In the genomic region with DNA sequence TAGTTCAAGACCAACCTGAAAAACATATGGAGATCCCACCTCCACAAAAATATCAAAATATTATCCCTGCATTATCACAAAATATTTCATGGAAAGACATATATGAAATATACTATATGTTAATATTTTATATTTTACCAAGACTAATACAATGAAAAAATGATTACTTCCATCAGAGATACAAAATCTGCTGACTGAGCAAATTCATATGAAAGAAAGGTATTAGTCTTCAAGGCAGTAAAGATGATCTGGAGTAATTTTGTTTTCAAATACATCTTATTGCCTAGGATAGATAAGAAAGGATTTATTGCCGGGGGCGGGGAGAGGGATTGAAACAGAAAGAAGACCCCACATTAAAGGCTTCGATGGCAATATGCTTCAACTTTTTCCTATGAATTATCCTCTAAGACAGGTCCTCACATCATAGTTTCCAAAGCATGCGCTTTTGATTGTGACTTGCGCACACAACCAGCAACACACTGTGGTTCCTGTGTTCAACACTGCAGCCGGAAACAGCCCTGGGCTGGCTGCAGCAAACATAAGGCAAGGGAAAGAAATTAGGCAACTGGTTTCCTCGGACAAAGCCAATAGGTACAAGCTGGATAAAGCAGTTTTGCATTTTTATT, we compare ENCODE assay signal across 12 cellular contexts.
A peak's percentile ranks its signal among the peaks of the same experiment; 100 is the strongest.
DNase-seq lines count a peak whose midpoint lies in the region; ATAC-seq lines count a peak whose summit lies in the region.
"Had no signal": no experiment of that assay in that cellular context is flagged by ENCODE, and none has a peak within 500 bp of the region (broad histone marks: within the 10 kb centered on the region; RNA-seq: fewer than 3 reads in every experiment).

No MANE protein-coding gene starts in this region.

- H3K9me3 ChIP-seq in CD4-positive, alpha-beta memory T cell (ENCODE audit: control insufficient read depth in 1 of 2, low read length in 2 of 2): no peaks in the 10 kb centered on the region

- no peak overlapping the region for H3K4me3 ChIP-seq in CD4-positive, alpha-beta memory T cell (ENCODE audit: low read length in 2 of 2)
- H3K4me3 ChIP-seq: neural progenitor cell had no signal

- intact Hi-C loops in CD4-positive, alpha-beta memory T cell (cut with micrococcal nuclease): no loop called here

- peaks cover 37 to 56% (median 46%) of the 10 kb centered on the region in 4 donors for H3K4me1 Mint-ChIP-seq in CD4-positive, alpha-beta memory T cell
- peaks cover 27% of the 10 kb centered on the region for H3K4me1 Mint-ChIP-seq in activated CD4-positive, alpha-beta T cell treated with anti-CD3 and anti-CD28 coated beads, Interleukin-2, amount 10 ng/mL, durations not matched to agents 7 days and 5 days
- peaks cover 52% of the 10 kb centered on the region for H3K4me1 Mint-ChIP-seq in activated naive CD8-positive, alpha-beta T cell (ENCODE audit: low read depth)

- no peak for ATAC-seq in HG03025 (IDR thresholded peaks at IDR 0.05; ENCODE audit: low FRiP score, unreplicated experiment)
- ATAC-seq in HG03039 (IDR thresholded peaks at IDR 0.05; ENCODE audit: unreplicated experiment): no peak
- ATAC-seq: foreskin keratinocyte had no signal

- POLR2A ChIA-PET in CD4-positive, alpha-beta memory T cell (lab: Charles Lee; ENCODE audit: partially characterized antibody): interaction anchor here (0.8 kb wide), 1 partner anchor 54 kb away, joined by 3 read pairs; no protein-coding TSS in a partner anchor
- POLR2A ChIA-PET in activated CD4-positive, alpha-beta T cell treated with anti-CD3 and anti-CD28 coated beads, Interleukin-2, amount 10 ng/mL, durations not matched to agents 7 days and 5 days (lab: Charles Lee): no interaction called here

- in situ Hi-C loops in ACHN (cut with HindIII; ENCODE audit: low pct_ligation_motif_present, low pct_unique_long_range_greater_than_20kb, low sequenced_read_pairs): no loop called here

- H3K27me3 Mint-ChIP-seq in CD4-positive, alpha-beta memory T cell: no peaks in the 10 kb centered on the region
- no peaks in the 10 kb centered on the region for H3K27me3 Mint-ChIP-seq in activated CD4-positive, alpha-beta T cell treated with anti-CD3 and anti-CD28 coated beads, Interleukin-2, amount 10 ng/mL, durations not matched to agents 7 days and 5 days
- no peaks in the 10 kb centered on the region for H3K27me3 Mint-ChIP-seq in activated naive CD8-positive, alpha-beta T cell

- H3K27ac ChIP-seq in CD4-positive, alpha-beta memory T cell (ENCODE audit: low read depth, low read length): no peak overlapping the region
- H3K27ac ChIP-seq: foreskin keratinocyte, neural progenitor cell had no signal

- H3K36me3 ChIP-seq in CD4-positive, alpha-beta memory T cell (ENCODE audit: insufficient read depth, low read length): no peaks in the 10 kb centered on the region
- H3K36me3 ChIP-seq: neural progenitor cell had no signal

- peak; percentile 7 to 38 (median 14) for DNase-seq in CD4-positive, alpha-beta memory T cell
- DNase-seq in activated CD4-positive, alpha-beta T cell treated with anti-CD3 and anti-CD28 coated beads, Interleukin-2, amount 10 ng/mL, durations not matched to agents 7 days and 5 days: peak; percentile 52
- peak; percentile 27 to 31 for DNase-seq in stimulated activated CD4-positive, alpha-beta T cell treated with anti-CD3 and anti-CD28 coated beads, Interleukin-1b, Interleukin-23, amount 100 ng/mL, for 4 hours (ENCODE audit: low read depth in 2 of 2)
- no peak for DNase-seq in 8988T
- no peak for DNase-seq in ACHN
- DNase-seq: foreskin keratinocyte, kidney glomerular epithelial cell, SHP77 treated with DMSO at 0.1 percent for 48 hours had no signal

- no peaks in the 10 kb centered on the region for H3K36me3 Mint-ChIP-seq in CD4-positive, alpha-beta memory T cell
- no peaks in the 10 kb centered on the region for H3K36me3 Mint-ChIP-seq in activated CD4-positive, alpha-beta T cell treated with anti-CD3 and anti-CD28 coated beads, Interleukin-2, amount 10 ng/mL, durations not matched to agents 7 days and 5 days (ENCODE audit: low read depth)
- H3K36me3 Mint-ChIP-seq in activated naive CD8-positive, alpha-beta T cell: peaks cover 2% of the 10 kb centered on the region
- H3K36me3 Mint-ChIP-seq: neural progenitor cell had no signal

- H3K9me3 Mint-ChIP-seq in CD4-positive, alpha-beta memory T cell: no peaks in the 10 kb centered on the region
- no peaks in the 10 kb centered on the region for H3K9me3 Mint-ChIP-seq in activated CD4-positive, alpha-beta T cell treated with anti-CD3 and anti-CD28 coated beads, Interleukin-2, amount 10 ng/mL, durations not matched to agents 7 days and 5 days
- no peaks in the 10 kb centered on the region for H3K9me3 Mint-ChIP-seq in activated naive CD8-positive, alpha-beta T cell (ENCODE audit: low read depth)
- H3K9me3 Mint-ChIP-seq: neural progenitor cell had no signal

- peaks cover 12% of the 10 kb centered on the region for H3K4me1 ChIP-seq in CD4-positive, alpha-beta memory T cell (ENCODE audit: insufficient read depth, low read length)
- H3K4me1 ChIP-seq: foreskin keratinocyte had no signal

- H3K27me3 ChIP-seq in CD4-positive, alpha-beta memory T cell (ENCODE audit: insufficient read depth, low read length): no peaks in the 10 kb centered on the region
- H3K27me3 ChIP-seq: foreskin keratinocyte, neural progenitor cell had no signal

- peak overlapping the region in 7 of 8 donors; percentile 42 to 68 (median 55) for H3K4me3 Mint-ChIP-seq in CD4-positive, alpha-beta memory T cell
- H3K4me3 Mint-ChIP-seq in activated CD4-positive, alpha-beta T cell treated with anti-CD3 and anti-CD28 coated beads, Interleukin-2, amount 10 ng/mL, durations not matched to agents 7 days and 5 days: no peak overlapping the region
- H3K4me3 Mint-ChIP-seq in activated naive CD8-positive, alpha-beta T cell: peak overlapping the region; percentile 56
- H3K4me3 Mint-ChIP-seq: neural progenitor cell had no signal

- H3K27ac Mint-ChIP-seq in CD4-positive, alpha-beta memory T cell: peak overlapping the region in 4 of 7 donors; percentile 22 to 80 (median 56)
- H3K27ac Mint-ChIP-seq in activated CD4-positive, alpha-beta T cell treated with anti-CD3 and anti-CD28 coated beads, Interleukin-2, amount 10 ng/mL, durations not matched to agents 7 days and 5 days: no peak overlapping the region
- peak overlapping the region; percentile 84 for H3K27ac Mint-ChIP-seq in activated naive CD8-positive, alpha-beta T cell
- H3K27ac Mint-ChIP-seq: neural progenitor cell had no signal

- CTCF ChIA-PET in CD4-positive, alpha-beta memory T cell (lab: Charles Lee; ENCODE audit: partially characterized antibody): no interaction called here
- CTCF ChIA-PET in activated CD4-positive, alpha-beta T cell treated with anti-CD3 and anti-CD28 coated beads, Interleukin-2, amount 10 ng/mL, durations not matched to agents 7 days and 5 days (lab: Charles Lee): no interaction called here

Comparison
In these comparisons a context has a peak if more than half of its experiments do, and no peak if none do; other contexts are left out.
1. DNase-seq: peak in CD4-positive, alpha-beta memory T cell (5 of 5), activated CD4-positive, alpha-beta T cell treated with anti-CD3 and anti-CD28 coated beads, Interleukin-2, amount 10 ng/mL, durations not matched to agents 7 days and 5 days (single experiment) and stimulated activated CD4-positive, alpha-beta T cell treated with anti-CD3 and anti-CD28 coated beads, Interleukin-1b, Interleukin-23, amount 100 ng/mL, for 4 hours (2 of 2); none in 8988T (single experiment) and ACHN (single experiment).